1 cellular context compared by ENCODE assay signal in the genomic region with DNA sequence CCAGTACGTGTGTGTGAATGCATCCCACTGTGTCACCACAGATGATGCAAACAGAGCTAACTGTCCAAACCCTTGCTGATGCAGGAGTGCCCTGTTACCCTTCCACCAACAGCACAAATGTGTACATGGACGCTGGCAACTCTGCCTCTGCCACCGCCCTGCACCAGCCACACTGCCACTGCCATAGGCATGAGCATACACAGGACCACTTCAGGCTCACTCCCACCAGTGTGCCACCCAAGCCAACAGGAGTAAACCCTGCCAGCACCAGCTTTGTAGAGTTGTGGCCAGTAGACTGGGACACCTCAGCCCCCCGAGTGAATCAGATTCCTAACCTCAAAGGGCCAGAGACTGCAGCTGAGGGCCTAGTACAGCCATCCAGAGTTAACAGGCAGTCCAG.
TF ChIP-seq lines count a peak whose summit lies in the region.

No MANE protein-coding gene starts in this region.

TF ChIP-seq in H1, 55 proteins besides CTCF, POLR2A, EP300 and RAD21 (continued from another document):
- TF ChIP-seq NANOG (IDR thresholded peaks at IDR 0.05; ENCODE audit: insufficient read depth, low read depth, low read length, poor library complexity, severe bottlenecking) (no peak), RXRA (IDR thresholded peaks at IDR 0.05; ENCODE audit: insufficient read depth, low read depth, low read length) (no peak), CREB1 (IDR thresholded peaks at IDR 0.05) (no peak), SAP30 (IDR thresholded peaks at IDR 0.05; ENCODE audit: insufficient read depth, insufficient replicate concordance, low read length) (no peak), HDAC6 (IDR thresholded peaks at IDR 0.05; ENCODE audit: low read depth, low read length) (no peak), ZNF274 (IDR thresholded peaks at IDR 0.05; ENCODE audit: borderline replicate concordance, extremely low read depth, low read length) (no peak), YY1 (IDR thresholded peaks at IDR 0.05; ENCODE audit: low read depth, low read length) (no peak), EZH2 (IDR thresholded peaks at IDR 0.05; ENCODE audit: low read depth, low read length, severe bottlenecking) (no peak), RBBP5 (IDR thresholded peaks at IDR 0.05; ENCODE audit: borderline replicate concordance, low read depth, low read length) (no peak), SP1 (IDR thresholded peaks at IDR 0.05; ENCODE audit: low read depth, low read length) (no peak), TAF1 (IDR thresholded peaks at IDR 0.05; ENCODE audit: low read depth, low read length) (no peak), PHF8 (conservative IDR thresholded peaks at IDR 0.05; ENCODE audit: low read depth, low read length) (no peak), JUN (IDR thresholded peaks at IDR 0.05; ENCODE audit: low read depth, low read length) (no peak), HDAC2 (IDR thresholded peaks at IDR 0.05; ENCODE audit: borderline replicate concordance in 1 of 2, low read depth in 2 of 2, low read length in 2 of 2) (no peak)
- TF ChIP-seq, protein P1, sequence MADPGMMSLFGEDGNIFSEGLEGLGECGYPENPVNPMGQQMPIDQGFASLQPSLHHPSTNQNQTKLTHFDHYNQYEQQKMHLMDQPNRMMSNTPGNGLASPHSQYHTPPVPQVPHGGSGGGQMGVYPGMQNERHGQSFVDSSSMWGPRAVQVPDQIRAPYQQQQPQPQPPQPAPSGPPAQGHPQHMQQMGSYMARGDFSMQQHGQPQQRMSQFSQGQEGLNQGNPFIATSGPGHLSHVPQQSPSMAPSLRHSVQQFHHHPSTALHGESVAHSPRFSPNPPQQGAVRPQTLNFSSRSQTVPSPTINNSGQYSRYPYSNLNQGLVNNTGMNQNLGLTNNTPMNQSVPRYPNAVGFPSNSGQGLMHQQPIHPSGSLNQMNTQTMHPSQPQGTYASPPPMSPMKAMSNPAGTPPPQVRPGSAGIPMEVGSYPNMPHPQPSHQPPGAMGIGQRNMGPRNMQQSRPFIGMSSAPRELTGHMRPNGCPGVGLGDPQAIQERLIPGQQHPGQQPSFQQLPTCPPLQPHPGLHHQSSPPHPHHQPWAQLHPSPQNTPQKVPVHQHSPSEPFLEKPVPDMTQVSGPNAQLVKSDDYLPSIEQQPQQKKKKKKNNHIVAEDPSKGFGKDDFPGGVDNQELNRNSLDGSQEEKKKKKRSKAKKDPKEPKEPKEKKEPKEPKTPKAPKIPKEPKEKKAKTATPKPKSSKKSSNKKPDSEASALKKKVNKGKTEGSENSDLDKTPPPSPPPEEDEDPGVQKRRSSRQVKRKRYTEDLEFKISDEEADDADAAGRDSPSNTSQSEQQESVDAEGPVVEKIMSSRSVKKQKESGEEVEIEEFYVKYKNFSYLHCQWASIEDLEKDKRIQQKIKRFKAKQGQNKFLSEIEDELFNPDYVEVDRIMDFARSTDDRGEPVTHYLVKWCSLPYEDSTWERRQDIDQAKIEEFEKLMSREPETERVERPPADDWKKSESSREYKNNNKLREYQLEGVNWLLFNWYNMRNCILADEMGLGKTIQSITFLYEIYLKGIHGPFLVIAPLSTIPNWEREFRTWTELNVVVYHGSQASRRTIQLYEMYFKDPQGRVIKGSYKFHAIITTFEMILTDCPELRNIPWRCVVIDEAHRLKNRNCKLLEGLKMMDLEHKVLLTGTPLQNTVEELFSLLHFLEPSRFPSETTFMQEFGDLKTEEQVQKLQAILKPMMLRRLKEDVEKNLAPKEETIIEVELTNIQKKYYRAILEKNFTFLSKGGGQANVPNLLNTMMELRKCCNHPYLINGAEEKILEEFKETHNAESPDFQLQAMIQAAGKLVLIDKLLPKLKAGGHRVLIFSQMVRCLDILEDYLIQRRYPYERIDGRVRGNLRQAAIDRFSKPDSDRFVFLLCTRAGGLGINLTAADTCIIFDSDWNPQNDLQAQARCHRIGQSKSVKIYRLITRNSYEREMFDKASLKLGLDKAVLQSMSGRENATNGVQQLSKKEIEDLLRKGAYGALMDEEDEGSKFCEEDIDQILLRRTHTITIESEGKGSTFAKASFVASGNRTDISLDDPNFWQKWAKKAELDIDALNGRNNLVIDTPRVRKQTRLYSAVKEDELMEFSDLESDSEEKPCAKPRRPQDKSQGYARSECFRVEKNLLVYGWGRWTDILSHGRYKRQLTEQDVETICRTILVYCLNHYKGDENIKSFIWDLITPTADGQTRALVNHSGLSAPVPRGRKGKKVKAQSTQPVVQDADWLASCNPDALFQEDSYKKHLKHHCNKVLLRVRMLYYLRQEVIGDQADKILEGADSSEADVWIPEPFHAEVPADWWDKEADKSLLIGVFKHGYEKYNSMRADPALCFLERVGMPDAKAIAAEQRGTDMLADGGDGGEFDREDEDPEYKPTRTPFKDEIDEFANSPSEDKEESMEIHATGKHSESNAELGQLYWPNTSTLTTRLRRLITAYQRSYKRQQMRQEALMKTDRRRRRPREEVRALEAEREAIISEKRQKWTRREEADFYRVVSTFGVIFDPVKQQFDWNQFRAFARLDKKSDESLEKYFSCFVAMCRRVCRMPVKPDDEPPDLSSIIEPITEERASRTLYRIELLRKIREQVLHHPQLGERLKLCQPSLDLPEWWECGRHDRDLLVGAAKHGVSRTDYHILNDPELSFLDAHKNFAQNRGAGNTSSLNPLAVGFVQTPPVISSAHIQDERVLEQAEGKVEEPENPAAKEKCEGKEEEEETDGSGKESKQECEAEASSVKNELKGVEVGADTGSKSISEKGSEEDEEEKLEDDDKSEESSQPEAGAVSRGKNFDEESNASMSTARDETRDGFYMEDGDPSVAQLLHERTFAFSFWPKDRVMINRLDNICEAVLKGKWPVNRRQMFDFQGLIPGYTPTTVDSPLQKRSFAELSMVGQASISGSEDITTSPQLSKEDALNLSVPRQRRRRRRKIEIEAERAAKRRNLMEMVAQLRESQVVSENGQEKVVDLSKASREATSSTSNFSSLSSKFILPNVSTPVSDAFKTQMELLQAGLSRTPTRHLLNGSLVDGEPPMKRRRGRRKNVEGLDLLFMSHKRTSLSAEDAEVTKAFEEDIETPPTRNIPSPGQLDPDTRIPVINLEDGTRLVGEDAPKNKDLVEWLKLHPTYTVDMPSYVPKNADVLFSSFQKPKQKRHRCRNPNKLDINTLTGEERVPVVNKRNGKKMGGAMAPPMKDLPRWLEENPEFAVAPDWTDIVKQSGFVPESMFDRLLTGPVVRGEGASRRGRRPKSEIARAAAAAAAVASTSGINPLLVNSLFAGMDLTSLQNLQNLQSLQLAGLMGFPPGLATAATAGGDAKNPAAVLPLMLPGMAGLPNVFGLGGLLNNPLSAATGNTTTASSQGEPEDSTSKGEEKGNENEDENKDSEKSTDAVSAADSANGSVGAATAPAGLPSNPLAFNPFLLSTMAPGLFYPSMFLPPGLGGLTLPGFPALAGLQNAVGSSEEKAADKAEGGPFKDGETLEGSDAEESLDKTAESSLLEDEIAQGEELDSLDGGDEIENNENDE (IDR thresholded peaks at IDR 0.05; ENCODE audit: insufficient replicate concordance, low read length) = no peak
- TF ChIP-seq, protein P2, sequence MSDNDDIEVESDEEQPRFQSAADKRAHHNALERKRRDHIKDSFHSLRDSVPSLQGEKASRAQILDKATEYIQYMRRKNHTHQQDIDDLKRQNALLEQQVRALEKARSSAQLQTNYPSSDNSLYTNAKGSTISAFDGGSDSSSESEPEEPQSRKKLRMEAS (IDR thresholded peaks at IDR 0.05) = no peak
